ENCODE assay signal across 1 cellular context in the genomic region with DNA sequence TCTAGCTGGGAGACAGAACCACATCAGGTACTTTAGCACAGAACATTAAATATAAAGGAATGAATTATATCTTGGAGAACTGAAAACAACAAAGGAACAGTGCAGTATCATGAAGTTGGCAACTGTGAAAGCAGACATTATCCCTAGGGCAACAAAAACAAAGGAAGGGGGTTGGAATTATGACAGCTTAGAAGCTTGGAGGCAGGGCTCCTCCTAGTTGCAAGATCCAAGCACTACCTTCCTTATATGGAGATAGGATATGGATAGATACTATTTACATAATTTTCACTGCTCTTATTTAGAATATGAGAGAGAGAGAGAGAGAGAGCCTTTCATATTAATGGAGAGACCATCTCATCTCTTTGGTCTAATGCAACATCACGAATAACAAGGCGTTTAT.
TF ChIP-seq lines count a peak whose summit lies in the region.

No MANE protein-coding gene starts in this region.

TF ChIP-seq in HepG2, 621 proteins besides CTCF, POLR2A, EP300 and RAD21:
- TF ChIP-seq ZNF496 (CRISPR knock-in tag; IDR thresholded peaks at IDR 0.05; ENCODE audit: insufficient replicate concordance) (no peak), SRF (IDR thresholded peaks at IDR 0.05; ENCODE audit: low read depth, low read length) (peak; percentile 66; the same call in 1 of the 2 replicates)
